Comparison of ENCODE assay signal across 24 cellular contexts in genomic region chr12:92706594-92706993, GRCh38. TPM values are rescaled to one million over a fixed set of nuclear protein-coding genes. Genes with fewer than 3 reads are reported as not detected.
DNase-seq lines count a peak whose midpoint lies in the region; ATAC-seq, FAIRE-seq and TF ChIP-seq lines count a peak whose summit lies in the region.
"Had no signal": no experiment of that assay in that cellular context is flagged by ENCODE, and none has a peak within 500 bp of the region (broad histone marks: within the 10 kb centered on the region; RNA-seq: fewer than 3 reads in every experiment).

No MANE protein-coding gene starts in this region.

- WGBS in neuronal stem cell (ENCODE audit: extremely low coverage in 2 of 2, insufficient read length in 2 of 2, insufficient replicate concordance in 1 of 2), 2 donors: no CpG with 5 or more reads among the region's 7 CpGs

- no peak overlapping the region for H4K91ac ChIP-seq in neuronal stem cell (ENCODE audit: low read depth, low read length, poor library complexity)

- no peak overlapping the region for H2BK5ac ChIP-seq in neuronal stem cell (ENCODE audit: low read length)

- TF ChIP-seq CTCF in activated B cell treated with CpG ODN at 0.5 μM for 24 hours (IDR thresholded peaks at IDR 0.05) (no peak), kidney (IDR thresholded peaks at IDR 0.05; ENCODE audit: borderline replicate concordance, extremely low read depth, insufficient read depth) (no peak), dorsolateral prefrontal cortex (IDR thresholded peaks at IDR 0.05 in 54 of 56, conservative IDR thresholded peaks at IDR 0.05 in 2 of 56; ENCODE audit: low read depth in 1 of 56, partially characterized antibody in 56 of 56) (no peak)

- no peak overlapping the region for H2BK120ac ChIP-seq in neuronal stem cell (ENCODE audit: low read depth, low read length)

- peak overlapping the region; percentile 13 for H3K18ac ChIP-seq in neuronal stem cell (ENCODE audit: low read length)

- H3K36me3 Mint-ChIP-seq in IgD-negative memory B cell (peaks cover 11% of the 10 kb centered on the region), activated B cell treated with CpG ODN at 0.5 μM for 24 hours (ENCODE audit: low read depth) (peaks cover 36% of the 10 kb centered on the region)
- H3K36me3 Mint-ChIP-seq: CD8-positive, alpha-beta T cell had no signal

- H3K27me3 Mint-ChIP-seq in IgD-negative memory B cell (no peaks in the 10 kb centered on the region), activated B cell treated with CpG ODN at 0.5 μM for 24 hours (no peaks in the 10 kb centered on the region)
- H3K27me3 Mint-ChIP-seq: CD4-positive, alpha-beta T cell had no signal

- peak overlapping the region in 3 of 4 donors; percentile 30 to 87 (median 61) for H3K4me3 Mint-ChIP-seq in IgD-negative memory B cell
- no peak overlapping the region for H3K4me3 Mint-ChIP-seq in activated B cell treated with CpG ODN at 0.5 μM for 24 hours
- H3K4me3 Mint-ChIP-seq: CD4-positive, alpha-beta T cell; CD8-positive, alpha-beta T cell had no signal

- no peak overlapping the region for H3K4me2 ChIP-seq in neuronal stem cell (ENCODE audit: insufficient read depth, low read length, poor library complexity, severe bottlenecking)
- H3K4me2 ChIP-seq: BLaER1 treated with 17β-estradiol and CSF1 and Interleukin-3, amounts not matched to agents 10 nM and 100 nM had no signal

- CTCF ChIA-PET in activated B cell treated with CpG ODN at 0.5 μM for 24 hours (lab: Charles Lee): no interaction called here

- H3K9me3 ChIP-seq in kidney (ENCODE audit: control insufficient read depth in 1 of 2, low read length in 2 of 2): no peaks in the 10 kb centered on the region
- no peaks in the 10 kb centered on the region for H3K9me3 ChIP-seq in neuronal stem cell (replicated peaks in 1 of 2; ENCODE audit: control insufficient read depth in 2 of 2, insufficient read depth in 1 of 2, low read depth in 1 of 2, low read length in 2 of 2)
- H3K9me3 ChIP-seq: Caco-2 had no signal

- H2BK12ac ChIP-seq in neuronal stem cell (ENCODE audit: low read length): no peak overlapping the region

- no peaks in the 10 kb centered on the region for H3K79me1 ChIP-seq in neuronal stem cell (ENCODE audit: low read depth, low read length)

- no peaks in the 10 kb centered on the region for H3K4me1 ChIP-seq in kidney (ENCODE audit: control insufficient read depth in 1 of 2, insufficient read depth in 1 of 2, low read depth in 1 of 2, low read length in 2 of 2)
- H3K4me1 ChIP-seq in neuronal stem cell (ENCODE audit: control insufficient read depth in 2 of 2, insufficient read depth in 1 of 2, low read depth in 1 of 2, low read length in 2 of 2): no peaks in the 10 kb centered on the region
- H3K4me1 ChIP-seq: BLaER1 treated with 17β-estradiol and CSF1 and Interleukin-3, amounts not matched to agents 10 nM and 100 nM had no signal

- H2BK15ac ChIP-seq in neuronal stem cell (ENCODE audit: low read length): no peak overlapping the region

- H3K4ac ChIP-seq in neuronal stem cell (ENCODE audit: low read length): no peak overlapping the region

- POLR2A ChIA-PET in activated B cell treated with CpG ODN at 0.5 μM for 24 hours (lab: Charles Lee): interaction anchor here (0.6 kb wide), 1 partner anchor 35 kb away, joined by 3 read pairs; no protein-coding TSS in a partner anchor

- ATAC-seq in activated B cell treated with CpG ODN at 0.5 μM for 24 hours (ENCODE audit: low read depth): no peak
- ATAC-seq in HG02840 (IDR thresholded peaks at IDR 0.05; ENCODE audit: low FRiP score, unreplicated experiment): no peak
- no peak for ATAC-seq in HG02759 (IDR thresholded peaks at IDR 0.05; ENCODE audit: unreplicated experiment)
- ATAC-seq: CD8-positive, alpha-beta T cell had no signal

- H3K14ac ChIP-seq in neuronal stem cell (ENCODE audit: low read length): no peak overlapping the region

- no peak overlapping the region for H4K8ac ChIP-seq in neuronal stem cell (ENCODE audit: low read depth, low read length)

- intact Hi-C loops in activated B cell treated with CpG ODN at 0.5 μM for 24 hours (cut with micrococcal nuclease): loop anchor here (10.0 kb wide), 1 partner anchor 238 kb away; no protein-coding TSS in a partner anchor
- intact Hi-C loops in kidney (cut with DNase I): no loop called here
- intact Hi-C loops in dorsolateral prefrontal cortex (cut with DNase I): no loop called here

- peak overlapping the region; percentile 25 for H3K23ac ChIP-seq in neuronal stem cell (ENCODE audit: low read depth, low read length, poor library complexity)

- no peaks in the 10 kb centered on the region for H3K36me3 ChIP-seq in kidney (ENCODE audit: control insufficient read depth in 1 of 2, insufficient read depth in 2 of 2, low read length in 2 of 2)
- no peaks in the 10 kb centered on the region for H3K36me3 ChIP-seq in neuronal stem cell (replicated peaks in 1 of 2; ENCODE audit: control insufficient read depth in 2 of 2, insufficient read depth in 2 of 2, low read length in 2 of 2)
- H3K36me3 ChIP-seq: BLaER1 treated with 17β-estradiol and CSF1 and Interleukin-3, amounts not matched to agents 10 nM and 100 nM had no signal

- H3K27me3 ChIP-seq in neuronal stem cell (ENCODE audit: control insufficient read depth in 3 of 3, insufficient read depth in 3 of 3, low read depth in 1 of 3, low read length in 3 of 3) (no peaks in the 10 kb centered on the region), dorsolateral prefrontal cortex (no peaks in the 10 kb centered on the region)
- H3K27me3 ChIP-seq: BLaER1 treated with 17β-estradiol and CSF1 and Interleukin-3, amounts not matched to agents 10 nM and 100 nM had no signal

- no peak overlapping the region for H3K4me3 ChIP-seq in kidney (ENCODE audit: low read length in 2 of 2)
- H3K4me3 ChIP-seq in neuronal stem cell (ENCODE audit: low read length in 2 of 2): no peak overlapping the region
- no peak overlapping the region for H3K4me3 ChIP-seq in dorsolateral prefrontal cortex
- H3K4me3 ChIP-seq: BLaER1 treated with 17β-estradiol and CSF1 and Interleukin-3, amounts not matched to agents 10 nM and 100 nM had no signal

- H3K27ac ChIP-seq in kidney (ENCODE audit: low read depth in 2 of 2, low read length in 2 of 2) (no peak overlapping the region), neuronal stem cell (replicated peaks; ENCODE audit: low read length) (no peak overlapping the region), dorsolateral prefrontal cortex (no peak overlapping the region)
- H3K27ac ChIP-seq: BLaER1 treated with 17β-estradiol and CSF1 and Interleukin-3, amounts not matched to agents 10 nM and 100 nM; C4-2B had no signal

- H3K4me1 Mint-ChIP-seq in IgD-negative memory B cell: peaks cover 34 to 69% (median 45%) of the 10 kb centered on the region in 3 donors
- peaks cover 36% of the 10 kb centered on the region for H3K4me1 Mint-ChIP-seq in activated B cell treated with CpG ODN at 0.5 μM for 24 hours

- H3K9ac ChIP-seq in kidney (ENCODE audit: low read length in 2 of 2): no peak overlapping the region
- no peak overlapping the region for H3K9ac ChIP-seq in neuronal stem cell (ENCODE audit: low read depth, low read length, poor library complexity)
- H3K9ac ChIP-seq: BLaER1 treated with 17β-estradiol and CSF1 and Interleukin-3, amounts not matched to agents 10 nM and 100 nM had no signal

- no peaks in the 10 kb centered on the region for H3K9me3 Mint-ChIP-seq in IgD-negative memory B cell
- no peaks in the 10 kb centered on the region for H3K9me3 Mint-ChIP-seq in activated B cell treated with CpG ODN at 0.5 μM for 24 hours
- H3K9me3 Mint-ChIP-seq: CD4-positive, alpha-beta T cell; CD8-positive, alpha-beta T cell had no signal

- H2AFZ ChIP-seq in neuronal stem cell (ENCODE audit: low read length): peak overlapping the region; percentile 32

- no peak for DNase-seq in activated B cell treated with CpG ODN at 0.5 μM for 24 hours
- peak; percentile 52 for DNase-seq in kidney
- DNase-seq in neuronal stem cell (ENCODE audit: low spot score): no peak
- no peak for DNase-seq in dorsolateral prefrontal cortex
- DNase-seq in GM19239 (ENCODE audit: insufficient read length, low spot score): no peak
- DNase-seq: 8988T; ACHN; Caco-2; Calu3; CD4-positive, alpha-beta T cell; CD8-positive, alpha-beta T cell; DMS79 treated with DMSO at 0.1 percent for 48 hours; GF-D8 had no signal

- no peak overlapping the region for H3K27ac Mint-ChIP-seq in IgD-negative memory B cell
- peak overlapping the region; percentile 26 for H3K27ac Mint-ChIP-seq in activated B cell treated with CpG ODN at 0.5 μM for 24 hours
- H3K27ac Mint-ChIP-seq: CD4-positive, alpha-beta T cell; CD8-positive, alpha-beta T cell had no signal

- H2AK5ac ChIP-seq in neuronal stem cell (ENCODE audit: low read depth, low read length): no peak overlapping the region

- FAIRE-seq in kidney (lab: Jason Lieb, UNC) (no peak), GM19239 (lab: Jason Lieb, UNC) (no peak)
- FAIRE-seq: A204.1, D721Med, G401.6, GM12892 had no signal

RNA-seq across cellular contexts. Expression of gene PLEKHG7, which starts 3.8 kb away (rescaled TPM):
- polyA plus RNA-seq in IgD-negative memory B cell: 12.0 TPM
- total RNA-seq in activated B cell treated with CpG ODN at 0.5 μM for 24 hours: 3.4 and 4.1 TPM in 2 replicates
- total RNA-seq in kidney: 1.5 TPM
- polyA plus RNA-seq in kidney (ENCODE audit: insufficient read depth, low read depth, low replicate concordance): 0.45 TPM
- not detected for polyA plus RNA-seq in neuronal stem cell (2013, experiment 1 of 2)
- not detected for polyA plus RNA-seq in neuronal stem cell (2013, experiment 2 of 2)
- total RNA-seq in dorsolateral prefrontal cortex: not detected
- total RNA-seq: A673; CD4-positive, alpha-beta T cell; CD8-positive, alpha-beta T cell had no signal
- polyA plus RNA-seq: BJ had no signal
